16 cellular contexts compared by ENCODE assay signal in the genomic region with DNA sequence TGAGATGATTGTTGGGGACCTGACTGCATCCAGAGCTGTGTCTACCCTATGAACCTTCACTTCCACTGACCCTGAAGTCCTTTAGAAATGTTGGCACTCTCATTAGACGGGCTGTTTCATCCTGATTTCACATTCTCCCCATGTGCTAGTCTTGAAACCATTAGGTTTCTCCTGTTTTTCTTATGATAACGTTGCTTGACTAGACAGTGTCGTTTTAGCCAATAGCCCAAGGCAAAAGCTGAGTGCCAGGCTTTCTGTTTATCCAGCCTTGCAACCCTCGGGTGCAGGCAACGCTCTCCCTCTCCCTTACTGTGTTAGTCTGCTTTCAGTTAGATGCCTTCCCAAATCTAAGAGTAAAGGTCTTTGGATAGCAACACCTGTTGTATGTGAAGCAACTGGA. TPM values are rescaled to one million over a fixed set of nuclear protein-coding genes. Genes with fewer than 3 reads are reported as not detected.
A peak's percentile ranks its signal among the peaks of the same experiment; 100 is the strongest.
DNase-seq lines count a peak whose midpoint lies in the region; ATAC-seq, FAIRE-seq and TF ChIP-seq lines count a peak whose summit lies in the region.
"Had no signal": no experiment of that assay in that cellular context is flagged by ENCODE, and none has a peak within 500 bp of the region (broad histone marks: within the 10 kb centered on the region; RNA-seq: fewer than 3 reads in every experiment).

No MANE protein-coding gene starts in this region.

- no TSS peak for BruUV-seq in MCF 10A (replicated peaks; lab: Mats Ljungman, UMichigan)

- H3K27me3 ChIP-seq in breast epithelium (no peaks in the 10 kb centered on the region), adipocyte (replicated peaks; ENCODE audit: control insufficient read depth, insufficient read depth, low read length) (peaks cover 8% of the 10 kb centered on the region)

- FAIRE-seq in HTR-8/SVneo (lab: Jason Lieb, UNC): peak; percentile 91
- FAIRE-seq: A204.1, H54 had no signal

- peak; percentile 4 for DNase-seq in MCF 10A (ENCODE audit: unreplicated experiment)
- no peak for DNase-seq in breast epithelium (ENCODE audit: low spot score in 2 of 2)
- no peak for DNase-seq in HTR-8/SVneo (ENCODE audit: insufficient read length, low spot score)
- DNase-seq in adipocyte (ENCODE audit: low read depth): peak; percentile 38
- no peak for DNase-seq in DMS153 (lab: John Stamatoyannopoulos, UW)
- DNase-seq: C1 segment of cervical spinal cord; CD4-positive, alpha-beta memory T cell; DND-41; GM23248; IMR-90 had no signal

- no peak overlapping the region for H3K4me3 ChIP-seq in breast epithelium
- no peak overlapping the region for H3K4me3 ChIP-seq in adipocyte (ENCODE audit: low read length)
- H3K4me3 ChIP-seq: GM23248 had no signal

- H3K4me1 Mint-ChIP-seq in MCF 10A (ENCODE audit: insufficient read depth, unreplicated experiment): no peaks in the 10 kb centered on the region
- H3K4me1 Mint-ChIP-seq: B cell; CD4-positive, alpha-beta memory T cell had no signal

- ATAC-seq in HG03280 (IDR thresholded peaks at IDR 0.05; ENCODE audit: unreplicated experiment) (no peak), GM19397 (IDR thresholded peaks at IDR 0.05; ENCODE audit: unreplicated experiment) (no peak)
- ATAC-seq: HCT116 had no signal

- intact Hi-C loops in MCF 10A (cut with micrococcal nuclease): no loop called here
- intact Hi-C loops in breast epithelium (cut with DNase I; ENCODE audit: low total_unique reads): no loop called here

- TF ChIP-seq CTCF in MCF 10A (IDR thresholded peaks at IDR 0.05; ENCODE audit: unreplicated experiment) (no peak), breast epithelium (IDR thresholded peaks at IDR 0.05) (no peak)

- no peaks in the 10 kb centered on the region for H3K9me3 Mint-ChIP-seq in MCF 10A (ENCODE audit: unreplicated experiment)
- H3K9me3 Mint-ChIP-seq: CD4-positive, alpha-beta memory T cell had no signal

- H3K4me1 ChIP-seq in breast epithelium (no peaks in the 10 kb centered on the region), adipocyte (ENCODE audit: control insufficient read depth, insufficient read depth, low read length) (peaks cover 10% of the 10 kb centered on the region)

- no peak overlapping the region for H3K27ac ChIP-seq in breast epithelium
- H3K27ac ChIP-seq: GM23248 had no signal

- no peak overlapping the region for H3K9ac ChIP-seq in adipocyte (ENCODE audit: low read length)
- H3K9ac ChIP-seq: GM23248 had no signal

- no peaks in the 10 kb centered on the region for H3K9me3 ChIP-seq in breast epithelium
- no peaks in the 10 kb centered on the region for H3K9me3 ChIP-seq in adipocyte (ENCODE audit: control insufficient read depth, low read length)

- H3K36me3 Mint-ChIP-seq in MCF 10A (ENCODE audit: insufficient read depth, unreplicated experiment): no peaks in the 10 kb centered on the region
- H3K36me3 Mint-ChIP-seq: CD4-positive, alpha-beta memory T cell had no signal

- no peak overlapping the region for H3K4me3 Mint-ChIP-seq in MCF 10A (ENCODE audit: unreplicated experiment)
- H3K4me3 Mint-ChIP-seq: B cell had no signal

- CTCF ChIA-PET in MCF 10A (lab: Yijun Ruan, JAX): interaction anchor here (1.3 kb wide), 1 partner anchor 29 kb away, joined by 3 read pairs; no protein-coding TSS in a partner anchor

- POLR2A ChIA-PET in MCF 10A (lab: Yijun Ruan, JAX): interaction anchor here (1.3 kb wide), 1 partner anchor 9 kb away, joined by 3 read pairs; no protein-coding TSS in a partner anchor

- H3K27ac Mint-ChIP-seq in MCF 10A (ENCODE audit: low read depth, unreplicated experiment): no peak overlapping the region
- H3K27ac Mint-ChIP-seq: B cell; CD4-positive, alpha-beta memory T cell had no signal

- no peaks in the 10 kb centered on the region for H3K36me3 ChIP-seq in breast epithelium
- no peaks in the 10 kb centered on the region for H3K36me3 ChIP-seq in adipocyte (ENCODE audit: control insufficient read depth, insufficient read depth, low read length, severe bottlenecking)

- TF ChIP-seq POLR2A in breast epithelium (IDR thresholded peaks at IDR 0.05): no peak

- H3K27me3 Mint-ChIP-seq in MCF 10A (ENCODE audit: insufficient read depth, unreplicated experiment): peaks cover 73% of the 10 kb centered on the region

RNA-seq across cellular contexts. Expression of a gene that starts 30.1 kb away (rescaled TPM):
- total RNA-seq in MCF 10A (2022) (not detected in 2 replicates), breast epithelium (1 to 10 TPM; 5.0 to 9.8 (median 5.1) TPM)

Comparison
In these comparisons a context has a peak if more than half of its experiments do, and no peak if none do; other contexts are left out.
1. DNase-seq: peak in MCF 10A (single experiment) and adipocyte (single experiment); none in breast epithelium (0 of 2), HTR-8/SVneo (single experiment) and DMS153 (single experiment).